Comparison of ENCODE assay signal across 1 cellular context in genomic region chr3:10933470-10933957, GRCh38.
TF ChIP-seq lines count a peak whose summit lies in the region.

No MANE protein-coding gene starts in this region.

TF ChIP-seq in HEK293, 187 proteins besides CTCF, POLR2A, EP300 and RAD21 (continued from another document):
- TF ChIP-seq ZSCAN4 (tag by site-specific recombination; IDR thresholded peaks at IDR 0.05): no peak
